1 cellular context compared by ENCODE assay signal in genomic region chr1:21175324-21175669, GRCh38.
TF ChIP-seq lines count a peak whose summit lies in the region.

No MANE protein-coding gene starts in this region.

TF ChIP-seq in GM23338, 12 proteins besides CTCF, POLR2A, EP300 and RAD21 (continued from another document):
- TF ChIP-seq ZNF462 (CRISPR knock-in tag; IDR thresholded peaks at IDR 0.05) (no peak), EZH2 (IDR thresholded peaks at IDR 0.05; ENCODE audit: low read depth, unreplicated experiment) (no peak), ZNF331 (CRISPR knock-in tag; IDR thresholded peaks at IDR 0.05; ENCODE audit: low read depth) (no peak), JUNB (IDR thresholded peaks at IDR 0.05; ENCODE audit: unreplicated experiment) (no peak)
